16 cellular contexts compared by ENCODE assay signal in genomic region chr20:3871549-3872265, GRCh38. TPM values are rescaled to one million over a fixed set of nuclear protein-coding genes. Genes with fewer than 3 reads are reported as not detected.
DNase-seq lines count a peak whose midpoint lies in the region; ATAC-seq, FAIRE-seq and TF ChIP-seq lines count a peak whose summit lies in the region.
"Had no signal": no experiment of that assay in that cellular context is flagged by ENCODE, and none has a peak within 500 bp of the region (broad histone marks: within the 10 kb centered on the region; RNA-seq: fewer than 3 reads in every experiment).

No MANE protein-coding gene starts in this region.

- H4K91ac ChIP-seq in IMR-90 (ENCODE audit: insufficient read depth, low read depth, low read length), result no peak overlapping the region

- no peak overlapping the region for H2BK120ac ChIP-seq in IMR-90 (ENCODE audit: low read depth, low read length)

- peaks cover 25 to 65% of the 10 kb centered on the region in 2 experiments for H3K79me1 ChIP-seq in IMR-90 (ENCODE audit: low read depth in 1 of 2, low read length in 2 of 2)

- no peak overlapping the region for H2BK5ac ChIP-seq in IMR-90 (ENCODE audit: low read depth, low read length, poor library complexity, severe bottlenecking)

- H2AFZ ChIP-seq in IMR-90 (replicated peaks; ENCODE audit: low read length, poor library complexity), result no peak overlapping the region

- DNase-seq in D721Med (ENCODE audit: insufficient read length, low spot score) (peak; percentile 37), IMR-90 (no peak), amniotic epithelial cell (ENCODE audit: low read depth) (peak; percentile 36), GM10248 (ENCODE audit: extremely low spot score) (no peak), NCI-H2171 treated with DMSO at 0.1 percent for 48 hours (lab: John Stamatoyannopoulos, UW) (no peak), DMS79 (lab: John Stamatoyannopoulos, UW) (no peak)
- DNase-seq: caudate nucleus; effector CD8-positive, alpha-beta T cell; GOT3; NCI-H2029 treated with DMSO at 0.1 percent for 48 hours; psoas muscle; spleen had no signal

- no peak overlapping the region for H2AK9ac ChIP-seq in IMR-90 (replicated peaks; ENCODE audit: low read depth, low read length, poor library complexity)

- in situ Hi-C loops in IMR-90 (cut with MboI; ENCODE audit: low sequenced_read_pairs), result no loop called here

- H3K4me1 ChIP-seq in IMR-90 (ENCODE audit: control insufficient read depth, insufficient read depth, low read length) (no peaks in the 10 kb centered on the region), mesodermal cell (ENCODE audit: control insufficient read depth, insufficient read depth, low read length, poor library complexity, severe bottlenecking) (no peaks in the 10 kb centered on the region)

- no peak overlapping the region for H4K8ac ChIP-seq in IMR-90 (ENCODE audit: low read depth in 2 of 2, low read length in 2 of 2)

- no peak overlapping the region for H3K56ac ChIP-seq in IMR-90 (ENCODE audit: extremely low read depth, insufficient read depth, low read length)

- H3K4me3 ChIP-seq in IMR-90 (ENCODE audit: insufficient read depth, low read depth, low read length) (no peak overlapping the region), mesodermal cell (ENCODE audit: extremely low read depth, insufficient read depth, low read length, poor library complexity, severe bottlenecking) (no peak overlapping the region)
- H3K4me3 ChIP-seq: psoas muscle, spleen had no signal

- CTCF ChIA-PET in IMR-90 (lab: Yijun Ruan, JAX), result no interaction called here
- CTCF ChIA-PET in GM10248 (lab: Yijun Ruan, JAX), result interaction anchor here (0.8 to 1.3 kb wide), 6 partner anchors 13 to 201 kb away, joined by 3 to 8 read pairs (median 3); no protein-coding TSS in a partner anchor

- no peak overlapping the region for H3K18ac ChIP-seq in IMR-90 (ENCODE audit: low read depth, low read length)

- no peak for FAIRE-seq in D721Med (lab: Jason Lieb, UNC)
- FAIRE-seq: RCC 7860 had no signal

- peaks cover 44% of the 10 kb centered on the region for H3K36me3 ChIP-seq in IMR-90 (ENCODE audit: control insufficient read depth, insufficient read depth, low read length)
- H3K36me3 ChIP-seq in mesodermal cell (ENCODE audit: control insufficient read depth, insufficient read depth, low read length), result peaks cover 60% of the 10 kb centered on the region

- no peak for TF ChIP-seq POLR2A in IMR-90 (IDR thresholded peaks at IDR 0.05; ENCODE audit: low read depth, low read length)

- no peaks in the 10 kb centered on the region for H3K9me3 ChIP-seq in IMR-90 (ENCODE audit: control insufficient read depth, insufficient read depth, low read length)
- no peaks in the 10 kb centered on the region for H3K9me3 ChIP-seq in mesodermal cell (ENCODE audit: control insufficient read depth, low read length)
- H3K9me3 ChIP-seq: psoas muscle, spleen had no signal

- no peak overlapping the region for H2BK20ac ChIP-seq in IMR-90 (ENCODE audit: low read depth, low read length)

- no peak overlapping the region for H2AK5ac ChIP-seq in IMR-90 (ENCODE audit: low read depth, low read length)

- peaks cover 24% of the 10 kb centered on the region for H3K9me1 ChIP-seq in IMR-90 (ENCODE audit: insufficient read depth, low read length)

- no peak overlapping the region for H3K4me2 ChIP-seq in IMR-90 (ENCODE audit: low read depth, low read length)

- no peak for TF ChIP-seq RAD21 in IMR-90 (IDR thresholded peaks at IDR 0.05; ENCODE audit: low read length)

- WGBS in IMR-90 (ENCODE audit: extremely low coverage in 2 of 2, insufficient read length in 1 of 2), 2 experiments, result no CpG with 5 or more reads among the region's 4 CpGs
- WGBS in mesodermal cell (ENCODE audit: insufficient coverage in 2 of 2), 2 experiments, result 83 to 90% methylated on average over 2 to 3 of the region's 4 CpGs

- 0 out of 2 replicates have a peak, but pooled peaks have one; percentile 5 for ATAC-seq in IMR-90 (ENCODE audit: low read depth)
- ATAC-seq in GM21390 (IDR thresholded peaks at IDR 0.05; ENCODE audit: unreplicated experiment), result no peak
- ATAC-seq: natural killer cell treated with Interleukin-12 subunit alpha and Interleukin-12 subunit beta and Interleukin-15 and Interleukin-18, amount 100 ng/mL, for 72 hours; psoas muscle had no signal

- no peaks in the 10 kb centered on the region for H3K27me3 ChIP-seq in IMR-90 (ENCODE audit: control insufficient read depth, insufficient read depth, low read length)
- H3K27me3 ChIP-seq: spleen had no signal

- no peak overlapping the region for H3K14ac ChIP-seq in IMR-90 (replicated peaks; ENCODE audit: low read depth, low read length)

- H4K20me1 ChIP-seq in IMR-90 (ENCODE audit: insufficient read depth, low read length), result peaks cover 9% of the 10 kb centered on the region; the same call in 1 of the 2 replicates

- H4K5ac ChIP-seq in IMR-90 (ENCODE audit: low read depth, low read length), result no peak overlapping the region

- H3K23ac ChIP-seq in IMR-90 (ENCODE audit: low read depth, low read length), result no peak overlapping the region

- BruUV-seq in IMR-90 (replicated peaks; lab: Mats Ljungman, UMichigan), result no TSS peak

- TF ChIP-seq CTCF in D721Med (IDR thresholded peaks at IDR 0.05; ENCODE audit: insufficient read depth, missing control alignments) (no peak), IMR-90 (conservative IDR thresholded peaks at IDR 0.05; ENCODE audit: low read depth, low read length) (no peak), GM10248 (IDR thresholded peaks at IDR 0.05; ENCODE audit: control extremely low read depth, extremely low read depth, low read depth, missing control alignments) (no peak)

- dilution Hi-C loops in IMR-90 (cut with HindIII; ENCODE audit: low sequenced_read_pairs, unreplicated experiment), result no loop called here

- H2BK15ac ChIP-seq in IMR-90 (ENCODE audit: low read depth, low read length), result no peak overlapping the region

- H3K4ac ChIP-seq in IMR-90 (ENCODE audit: low read depth, low read length), result no peak overlapping the region

- intact Hi-C loops in IMR-90 (cut with micrococcal nuclease), result no loop called here

- POLR2A ChIA-PET in IMR-90 (lab: Charles Lee; ENCODE audit: unreplicated experiment) (no interaction called here), GM10248 (lab: Yijun Ruan, JAX) (no interaction called here)

- H3K27ac ChIP-seq in IMR-90 (ENCODE audit: insufficient read depth, low read length) (no peak overlapping the region), mesodermal cell (ENCODE audit: low read depth, low read length, severe bottlenecking) (peak overlapping the region; percentile 29)
- H3K27ac ChIP-seq: psoas muscle, spleen had no signal

- no peak overlapping the region for H3K9ac ChIP-seq in IMR-90 (ENCODE audit: low read depth, low read length)

TF ChIP-seq in IMR-90, 13 proteins besides CTCF, POLR2A, EP300 and RAD21:
- 0 out of 2 replicates have a peak, but pooled peaks have one; percentile 12 for TF ChIP-seq CEBPB (IDR thresholded peaks at IDR 0.05; ENCODE audit: low read depth, low read length)
- TF ChIP-seq ELK1 (IDR thresholded peaks at IDR 0.05; ENCODE audit: borderline replicate concordance, low read depth, low read length), result no peak

RNA-seq across cellular contexts. Expression of gene PANK2, which starts 17.5 kb away (rescaled TPM):
- total RNA-seq in IMR-90 (2012; rRNA removed), result 28.1 and 47.8 TPM in 2 replicates
- polyA plus RNA-seq in IMR-90 (2012; rRNA removed), result 15.8 and 17.7 TPM in 2 replicates
- polyA plus RNA-seq in IMR-90 (2012; cell fraction: cytosol; rRNA removed), result 7.9 and 8.4 TPM in 2 replicates
- 29.3 and 35.5 TPM in 2 replicates for polyA plus RNA-seq in IMR-90 (2012; cell fraction: nucleus; rRNA removed; ENCODE audit: low replicate concordance)
- polyA plus RNA-seq in mesodermal cell (2013, experiment 1 of 2), result 33.0 TPM
- 30.6 TPM for polyA plus RNA-seq in mesodermal cell (2013, experiment 2 of 2)

RNA-seq across cellular contexts. Expression of gene MAVS, which starts 25.1 kb away (rescaled TPM):
- total RNA-seq in IMR-90 (2012; rRNA removed), result 10.3 and 10.4 TPM in 2 replicates
- polyA plus RNA-seq in IMR-90 (2012; rRNA removed), result 15.5 and 15.6 TPM in 2 replicates
- 6.2 and 8.4 TPM in 2 replicates for polyA plus RNA-seq in IMR-90 (2012; cell fraction: cytosol; rRNA removed)
- polyA plus RNA-seq in IMR-90 (2012; cell fraction: nucleus; rRNA removed; ENCODE audit: low replicate concordance), result 28.7 and 31.3 TPM in 2 replicates
- polyA plus RNA-seq in mesodermal cell (2013, experiment 1 of 2), result 20.4 TPM
- polyA plus RNA-seq in mesodermal cell (2013, experiment 2 of 2), result 18.0 TPM

RNA-seq across cellular contexts. Expression of gene AP5S1, which starts 51.4 kb away (rescaled TPM):
- total RNA-seq in IMR-90 (2012; rRNA removed), result 11.4 and 11.7 TPM in 2 replicates
- 10.1 and 12.5 TPM in 2 replicates for polyA plus RNA-seq in IMR-90 (2012; rRNA removed)
- 10.6 and 20.2 TPM in 2 replicates for polyA plus RNA-seq in IMR-90 (2012; cell fraction: cytosol; rRNA removed)
- 6.5 and 12.1 TPM in 2 replicates for polyA plus RNA-seq in IMR-90 (2012; cell fraction: nucleus; rRNA removed; ENCODE audit: low replicate concordance)
- 3.9 TPM for polyA plus RNA-seq in mesodermal cell (2013, experiment 1 of 2)
- 2.9 TPM for polyA plus RNA-seq in mesodermal cell (2013, experiment 2 of 2)

Comparison
In these comparisons a context has a peak if more than half of its experiments do, and no peak if none do; other contexts are left out.
1. DNase-seq: peak in D721Med (single experiment) and amniotic epithelial cell (single experiment); none in IMR-90 (single experiment), GM10248 (single experiment), NCI-H2171 treated with DMSO at 0.1 percent for 48 hours (single experiment) and DMS79 (single experiment).